12 cellular contexts compared by ENCODE assay signal in the genomic region with DNA sequence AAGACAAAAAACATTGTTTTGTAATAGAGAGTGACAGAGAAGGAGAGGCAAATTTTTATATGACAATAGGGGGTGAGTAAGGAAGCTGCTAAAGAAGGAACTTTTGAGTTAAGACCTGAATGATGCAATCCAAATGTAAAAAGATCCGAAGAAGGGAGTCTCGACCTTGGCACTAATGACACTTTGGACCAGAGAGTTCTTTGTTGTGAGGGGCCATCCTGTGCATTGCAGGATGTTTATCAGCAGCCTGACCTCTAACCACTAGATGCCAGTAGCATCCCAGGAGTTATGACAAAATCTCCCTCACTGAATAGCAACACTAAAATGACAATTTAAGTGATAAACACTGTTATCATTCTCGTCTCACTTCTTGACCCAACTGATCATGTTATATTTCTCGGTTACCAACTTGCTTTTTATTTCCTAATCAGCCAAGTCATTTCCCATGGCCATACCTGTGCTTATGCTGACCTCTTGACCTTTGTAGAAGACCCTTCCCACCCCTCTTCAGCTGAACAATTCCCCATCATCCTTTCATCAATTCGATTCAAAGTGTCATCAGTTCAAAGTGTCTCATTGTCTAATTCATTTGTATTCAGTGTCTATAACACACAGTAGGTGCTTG. TPM values are rescaled to one million over a fixed set of nuclear protein-coding genes. Genes with fewer than 3 reads are reported as not detected.
DNase-seq lines count a peak whose midpoint lies in the region; ATAC-seq, FAIRE-seq and TF ChIP-seq lines count a peak whose summit lies in the region.
"Had no signal": no experiment of that assay in that cellular context is flagged by ENCODE, and none has a peak within 500 bp of the region (broad histone marks: within the 10 kb centered on the region; RNA-seq: fewer than 3 reads in every experiment).

No MANE protein-coding gene starts in this region.

- ATAC-seq in WTC11 (peak; percentile 52), GM19351 (IDR thresholded peaks at IDR 0.05; ENCODE audit: unreplicated experiment) (no peak), GM21367 (IDR thresholded peaks at IDR 0.05; ENCODE audit: unreplicated experiment) (no peak), HG03139 (IDR thresholded peaks at IDR 0.05; ENCODE audit: unreplicated experiment) (no peak)

- H3K4me3 ChIP-seq in BE2C (ENCODE audit: low read depth, low read length) (no peak overlapping the region), H7 (ENCODE audit: insufficient read depth, low read depth, low read length) (no peak overlapping the region)

- H3K9me3 ChIP-seq in BE2C: no peaks in the 10 kb centered on the region; the same call in 1 of the 2 replicates

- CTCF ChIA-PET in WTC11 (lab: Charles Lee): no interaction called here

- TF ChIP-seq CTCF in BE2C (IDR thresholded peaks at IDR 0.05; ENCODE audit: low read depth, low read length): peak; percentile 46
- TF ChIP-seq CTCF in WTC11 (IDR thresholded peaks at IDR 0.05): no peak

- no peaks in the 10 kb centered on the region for H3K27me3 ChIP-seq in BE2C
- H3K27me3 ChIP-seq in H7 (ENCODE audit: control insufficient read depth, insufficient read depth, low read length): no peaks in the 10 kb centered on the region; the same call in 1 of the 2 replicates

- FAIRE-seq in H54 (lab: Jason Lieb, UNC): no peak

- no peaks in the 10 kb centered on the region; the same call in 1 of the 2 replicates for H3K27me3 Mint-ChIP-seq in WTC11 (ENCODE audit: low read depth)

- H3K9me3 Mint-ChIP-seq in WTC11: no peaks in the 10 kb centered on the region
- H3K9me3 Mint-ChIP-seq: mesothelial cell of epicardium had no signal

- no peak overlapping the region for H3K27ac Mint-ChIP-seq in WTC11
- H3K27ac Mint-ChIP-seq: mesothelial cell of epicardium; stimulated activated naive CD8-positive, alpha-beta T cell treated with anti-CD3 and anti-CD28 coated beads, Interleukin-15, Interleukin-2, amounts not matched to agents 100 ng/mL and 50 ng/mL, for 24 hours had no signal

- POLR2A ChIA-PET in WTC11 (lab: Charles Lee): no interaction called here

- H3K4me1 ChIP-seq in BE2C: peaks cover 11% of the 10 kb centered on the region

- no peak for TF ChIP-seq POLR2A in H54 (IDR thresholded peaks at IDR 0.05; ENCODE audit: low read depth, low read length)

- H3K36me3 ChIP-seq in BE2C (no peaks in the 10 kb centered on the region), H7 (replicated peaks; ENCODE audit: control insufficient read depth, insufficient read depth, low read length) (no peaks in the 10 kb centered on the region)

- peaks cover 39% of the 10 kb centered on the region for H3K4me1 Mint-ChIP-seq in WTC11

- DNase-seq in BE2C (no peak), H7 (peak; percentile 24), WTC11 (ENCODE audit: low spot score) (peak; percentile 16), iPS-NIHi7 (ENCODE audit: extremely low spot score) (peak; percentile 26), H54 (ENCODE audit: insufficient read length, low spot score) (no peak)
- DNase-seq: activated naive CD4-positive, alpha-beta T cell treated with anti-CD3 and anti-CD28 coated beads, Interleukin-2, amount 50 U/mL, for 16 hours; NCI-H1048 had no signal

- H3K36me3 Mint-ChIP-seq in WTC11: no peaks in the 10 kb centered on the region
- H3K36me3 Mint-ChIP-seq: mesothelial cell of epicardium had no signal

- no peak overlapping the region for H3K4me3 Mint-ChIP-seq in WTC11
- H3K4me3 Mint-ChIP-seq: mesothelial cell of epicardium; stimulated activated naive CD8-positive, alpha-beta T cell treated with anti-CD3 and anti-CD28 coated beads, Interleukin-15, Interleukin-2, amounts not matched to agents 100 ng/mL and 50 ng/mL, for 24 hours had no signal

TF ChIP-seq in WTC11, 78 proteins besides CTCF, POLR2A, EP300 and RAD21:
- TF ChIP-seq ZNF219 (CRISPR knock-in tag; IDR thresholded peaks at IDR 0.05; ENCODE audit: borderline replicate concordance) (no peak), NR2C2 (CRISPR knock-in tag; IDR thresholded peaks at IDR 0.05) (no peak), ZNF263 (CRISPR knock-in tag; IDR thresholded peaks at IDR 0.05; ENCODE audit: low read depth) (no peak), NFYB (CRISPR knock-in tag; conservative IDR thresholded peaks at IDR 0.05; ENCODE audit: low read depth) (no peak), EMX1 (CRISPR knock-in tag; IDR thresholded peaks at IDR 0.05) (no peak)
- TF ChIP-seq, protein P1, sequence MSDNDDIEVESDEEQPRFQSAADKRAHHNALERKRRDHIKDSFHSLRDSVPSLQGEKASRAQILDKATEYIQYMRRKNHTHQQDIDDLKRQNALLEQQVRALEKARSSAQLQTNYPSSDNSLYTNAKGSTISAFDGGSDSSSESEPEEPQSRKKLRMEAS (CRISPR knock-in tag; IDR thresholded peaks at IDR 0.05): no peak

RNA-seq across cellular contexts. Expression of a gene that starts 30.0 kb away (rescaled TPM):
- 4.0 TPM for polyA plus RNA-seq in BE2C (2012; ENCODE audit: insufficient read depth, insufficient read length, low read depth)
- total RNA-seq in H7 (2014; rRNA removed; shearing (Covaris generic)): 0.04 and 0.14 TPM in 2 replicates
- 0.30 to 0.79 TPM (median 0.46 TPM) in 3 replicates for total RNA-seq in WTC11 (2021)

Comparison
In these comparisons a context has a peak if more than half of its experiments do, and no peak if none do; other contexts are left out.
1. DNase-seq: peak in H7 (single experiment), WTC11 (single experiment) and iPS-NIHi7 (single experiment); none in BE2C (single experiment) and H54 (single experiment).